ENCODE assay signal across 15 cellular contexts in the genomic region with DNA sequence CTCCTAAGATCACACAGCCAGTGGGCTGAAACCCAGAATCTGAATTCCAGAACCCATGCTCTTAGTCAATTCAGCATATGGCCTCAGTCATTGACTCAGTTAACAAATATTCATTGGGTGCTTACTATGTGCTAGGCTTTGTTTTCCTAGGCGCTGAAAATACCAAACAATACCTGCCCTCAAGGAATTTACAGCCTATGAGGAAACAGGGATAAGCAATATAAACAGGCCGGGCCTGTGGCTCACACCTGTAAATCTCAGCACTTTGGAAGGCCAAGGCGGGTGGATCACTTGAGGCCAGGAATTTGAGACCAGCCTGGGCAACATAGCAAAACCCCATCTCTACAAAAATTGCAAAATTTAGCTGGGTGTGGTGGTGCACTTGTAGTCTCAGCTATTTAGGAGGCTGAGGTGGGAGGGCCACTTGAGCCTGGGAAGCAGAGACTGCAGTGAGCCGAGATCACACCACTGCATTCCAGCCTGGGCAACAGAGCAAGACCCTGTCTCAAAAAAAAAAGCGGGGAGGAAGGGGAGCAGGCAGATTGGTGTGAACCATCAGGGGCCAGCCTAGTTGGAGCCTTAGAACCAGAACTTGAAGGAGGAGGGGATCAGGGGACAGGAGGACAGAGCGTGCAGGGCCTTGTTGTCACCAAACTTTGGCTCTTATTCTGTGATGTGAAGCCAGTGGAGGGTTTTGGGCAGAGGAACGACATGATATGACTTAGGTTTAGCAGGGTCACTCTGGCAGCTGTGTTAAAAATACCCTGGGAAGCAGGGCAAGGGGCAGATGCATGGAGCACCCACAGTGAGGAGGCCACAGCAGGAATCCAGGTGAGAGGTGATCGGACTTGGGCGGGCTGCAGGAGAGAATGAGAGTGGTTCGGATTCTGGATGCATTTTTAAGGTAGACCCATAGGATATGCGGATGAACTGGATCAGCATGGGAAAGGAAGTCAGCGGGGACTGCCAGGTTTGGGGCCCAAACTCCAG. TPM values are rescaled to one million over a fixed set of nuclear protein-coding genes. Genes with fewer than 3 reads are reported as not detected.
DNase-seq lines count a peak whose midpoint lies in the region; ATAC-seq, FAIRE-seq and TF ChIP-seq lines count a peak whose summit lies in the region.
"Had no signal": no experiment of that assay in that cellular context is flagged by ENCODE, and none has a peak within 500 bp of the region (broad histone marks: within the 10 kb centered on the region; RNA-seq: fewer than 3 reads in every experiment).

No MANE protein-coding gene starts in this region.

- H2AFZ ChIP-seq in mesenchymal stem cell (ENCODE audit: low read depth, low read length), result no peak overlapping the region

- H3K4me2 ChIP-seq in mesenchymal stem cell (ENCODE audit: low read length, poor library complexity, severe bottlenecking), result no peak overlapping the region

- TF ChIP-seq CTCF in endothelial cell (IDR thresholded peaks at IDR 0.05; ENCODE audit: unreplicated experiment) (no peak), D721Med (IDR thresholded peaks at IDR 0.05; ENCODE audit: insufficient read depth, missing control alignments) (no peak)

- H2AK5ac ChIP-seq in mesenchymal stem cell (ENCODE audit: low read length, severe bottlenecking), result peak overlapping the region; percentile 24

- peaks cover 32% of the 10 kb centered on the region for H3K4me1 ChIP-seq in NT2/D1 (ENCODE audit: insufficient read depth, insufficient read length)
- H3K4me1 ChIP-seq in mesenchymal stem cell (ENCODE audit: control insufficient read depth, insufficient read depth, low read depth, low read length), result peaks cover 62% of the 10 kb centered on the region
- peaks cover 23 to 91% (median 87%) of the 10 kb centered on the region in 5 donors for H3K4me1 ChIP-seq in subcutaneous abdominal adipose tissue (ENCODE audit: control insufficient read depth in 5 of 5, insufficient read depth in 5 of 5, low read length in 5 of 5)

- WGBS in mesenchymal stem cell, result 77% methylated on average over 12 of the region's 12 CpGs

- H3K27ac ChIP-seq in mesenchymal stem cell (ENCODE audit: low read length, poor library complexity, severe bottlenecking) (no peak overlapping the region), subcutaneous abdominal adipose tissue (ENCODE audit: low read depth, low read length) (peak overlapping the region; percentile 84)

- DNase-seq in NT2/D1 (ENCODE audit: low read depth, low spot score) (no peak), endothelial cell (ENCODE audit: low spot score) (no peak), mesenchymal stem cell (no peak), AML-193 (lab: John Stamatoyannopoulos, UW) (no peak), D721Med (ENCODE audit: insufficient read length, low spot score) (no peak)
- DNase-seq: activated naive CD4-positive, alpha-beta T cell; hippocampal formation; NCI-H510A treated with DMSO at 0.1 percent for 48 hours had no signal

- no peak overlapping the region for H2BK5ac ChIP-seq in mesenchymal stem cell (ENCODE audit: low read depth, low read length, poor library complexity, severe bottlenecking)

- H3K36me3 ChIP-seq in NT2/D1 (ENCODE audit: insufficient read depth, insufficient read length, low read length) (peaks cover 31% of the 10 kb centered on the region), mesenchymal stem cell (ENCODE audit: control insufficient read depth in 1 of 2, insufficient read depth in 2 of 2, low read depth in 1 of 2, low read length in 2 of 2) (peaks cover 0 to 44% of the 10 kb centered on the region in 2 experiments), subcutaneous abdominal adipose tissue (ENCODE audit: control insufficient read depth in 5 of 5, insufficient read depth in 5 of 5, low read length in 5 of 5) (peaks cover 0 to 29% (median 26%) of the 10 kb centered on the region in 5 donors)
- H3K36me3 ChIP-seq: tibial nerve had no signal

- peak overlapping the region; percentile 29 for H3K9ac ChIP-seq in NT2/D1 (ENCODE audit: insufficient read length, low read depth)
- H3K9ac ChIP-seq in mesenchymal stem cell (ENCODE audit: low read length), result no peak overlapping the region
- H3K9ac ChIP-seq in subcutaneous abdominal adipose tissue (ENCODE audit: low read length in 5 of 5), result peak overlapping the region in 1 of 5 donors; percentile 10

- ATAC-seq in HG02678 (IDR thresholded peaks at IDR 0.05; ENCODE audit: unreplicated experiment) (no peak), GM21619 (IDR thresholded peaks at IDR 0.05; ENCODE audit: unreplicated experiment) (no peak)
- ATAC-seq: HCT116 had no signal

- H3K27me3 ChIP-seq in NT2/D1 (ENCODE audit: insufficient read depth, insufficient read length), result no peaks in the 10 kb centered on the region
- H3K27me3 ChIP-seq in mesenchymal stem cell (ENCODE audit: control insufficient read depth in 1 of 2, insufficient read depth in 1 of 2, low read length in 2 of 2), result peaks cover 0 to 5% of the 10 kb centered on the region in 2 experiments
- no peaks in the 10 kb centered on the region for H3K27me3 ChIP-seq in subcutaneous abdominal adipose tissue (ENCODE audit: control insufficient read depth in 5 of 5, insufficient read depth in 4 of 5, low read length in 5 of 5)

- H3K14ac ChIP-seq in mesenchymal stem cell (ENCODE audit: low read length in 2 of 2), result no peak overlapping the region

- no peaks in the 10 kb centered on the region for H3K9me3 ChIP-seq in NT2/D1 (ENCODE audit: insufficient read depth, low read length)
- H3K9me3 ChIP-seq in mesenchymal stem cell (ENCODE audit: control insufficient read depth, low read length), result no peaks in the 10 kb centered on the region
- no peaks in the 10 kb centered on the region for H3K9me3 ChIP-seq in subcutaneous abdominal adipose tissue (ENCODE audit: control insufficient read depth in 5 of 5, low read length in 5 of 5)
- H3K9me3 ChIP-seq: tibial nerve had no signal

- H3K4me1 Mint-ChIP-seq in endothelial cell (ENCODE audit: unreplicated experiment), result peaks cover 19% of the 10 kb centered on the region

- H3K4me3 Mint-ChIP-seq in endothelial cell (ENCODE audit: unreplicated experiment), result peak overlapping the region; percentile 63
- H3K4me3 Mint-ChIP-seq: dendritic cell treated with granulocyte-macrophage colony-stimulating factor and Interleukin-4, amounts not matched to agents 40 ng/mL and 50 ng/mL, for 4 days had no signal

- H4K91ac ChIP-seq in mesenchymal stem cell (ENCODE audit: low read length), result no peak overlapping the region

- H3K27me3 Mint-ChIP-seq in endothelial cell (ENCODE audit: unreplicated experiment), result peaks cover 19% of the 10 kb centered on the region

- H2BK15ac ChIP-seq in mesenchymal stem cell (ENCODE audit: low read depth, poor library complexity, severe bottlenecking), result no peak overlapping the region

- no peaks in the 10 kb centered on the region for H3K9me3 Mint-ChIP-seq in endothelial cell (ENCODE audit: unreplicated experiment)
- H3K9me3 Mint-ChIP-seq: dendritic cell treated with granulocyte-macrophage colony-stimulating factor and Interleukin-4, amounts not matched to agents 40 ng/mL and 50 ng/mL, for 4 days had no signal

- H3K4me3 ChIP-seq in NT2/D1 (ENCODE audit: insufficient read length, low read depth), result no peak overlapping the region
- no peak overlapping the region for H3K4me3 ChIP-seq in mesenchymal stem cell (ENCODE audit: insufficient read depth in 1 of 2, low read depth in 1 of 2, low read length in 2 of 2)
- peak overlapping the region in 2 of 5 donors; percentile 52 to 64 for H3K4me3 ChIP-seq in subcutaneous abdominal adipose tissue (ENCODE audit: low read depth in 1 of 5, low read length in 5 of 5)

- no peak overlapping the region for H4K8ac ChIP-seq in mesenchymal stem cell (ENCODE audit: low read length)

- H3K4ac ChIP-seq in mesenchymal stem cell (ENCODE audit: low read depth in 1 of 2, low read length in 2 of 2), result no peak overlapping the region

- no peak overlapping the region for H3K23ac ChIP-seq in mesenchymal stem cell (ENCODE audit: low read length in 2 of 2)

- H3K27ac Mint-ChIP-seq in endothelial cell (ENCODE audit: unreplicated experiment), result peak overlapping the region; percentile 22
- H3K27ac Mint-ChIP-seq: dendritic cell treated with granulocyte-macrophage colony-stimulating factor and Interleukin-4, amounts not matched to agents 40 ng/mL and 50 ng/mL, for 4 days had no signal

- H2BK12ac ChIP-seq in mesenchymal stem cell (ENCODE audit: low read length in 2 of 2), result no peak overlapping the region

- H3K79me1 ChIP-seq in mesenchymal stem cell (replicated peaks; ENCODE audit: low read length, poor library complexity, severe bottlenecking), result peaks cover 10% of the 10 kb centered on the region

- FAIRE-seq in D721Med (lab: Jason Lieb, UNC), result no peak

- peaks cover 3% of the 10 kb centered on the region for H3K36me3 Mint-ChIP-seq in endothelial cell (ENCODE audit: low read depth, unreplicated experiment)

- no peak overlapping the region for H3K18ac ChIP-seq in mesenchymal stem cell (ENCODE audit: low read depth in 1 of 2, low read length in 2 of 2)

- no peak overlapping the region for H2BK120ac ChIP-seq in mesenchymal stem cell (ENCODE audit: low read depth, low read length)

RNA-seq across cellular contexts. Expression of gene TINAGL1, which starts 5.8 kb away (rescaled TPM):
- 4.5 TPM for total RNA-seq in endothelial cell (ENCODE audit: unreplicated experiment)
- 0.47 TPM for polyA plus RNA-seq in mesenchymal stem cell (2013, experiment 1 of 2)
- polyA plus RNA-seq in mesenchymal stem cell (2013, experiment 2 of 2), result 0.47 TPM
- total RNA-seq: SK-MEL-5 had no signal

RNA-seq across cellular contexts. Expression of gene HCRTR1, which starts 35.4 kb away (rescaled TPM):
- not detected for total RNA-seq in endothelial cell (ENCODE audit: unreplicated experiment)
- not detected for polyA plus RNA-seq in mesenchymal stem cell (2013, experiment 1 of 2)
- not detected for polyA plus RNA-seq in mesenchymal stem cell (2013, experiment 2 of 2)
- total RNA-seq: SK-MEL-5 had no signal
